In the genomic region with DNA sequence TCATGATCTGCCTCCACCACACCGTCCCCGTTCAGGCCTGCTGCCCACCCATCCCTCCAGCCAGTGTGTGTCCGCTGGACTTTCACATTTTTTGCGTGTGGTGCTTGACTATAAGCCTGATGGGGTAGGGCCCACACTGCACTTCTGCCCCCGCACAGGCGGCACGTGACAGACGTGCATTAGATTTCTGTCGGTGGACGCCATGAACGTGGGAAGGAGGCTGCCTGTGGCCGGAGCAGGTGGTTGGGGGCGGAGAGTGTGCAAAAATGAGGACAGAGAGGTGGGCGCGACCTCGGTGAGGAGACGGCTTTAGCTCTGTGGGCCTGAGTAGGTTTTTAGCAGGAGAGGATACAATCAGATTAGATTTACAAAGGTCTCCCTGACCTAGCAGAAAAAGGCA, we compare ENCODE assay signal across 1 cellular context.
TF ChIP-seq lines count a peak whose summit lies in the region.

No MANE protein-coding gene starts in this region.

TF ChIP-seq in GM23338, 12 proteins besides CTCF, POLR2A, EP300 and RAD21 (continued from another document):
- TF ChIP-seq ZNF114 (CRISPR knock-in tag; IDR thresholded peaks at IDR 0.05) = no peak
- no peak for TF ChIP-seq POLR2AphosphoS5 (IDR thresholded peaks at IDR 0.05; ENCODE audit: low read depth)
